12 cellular contexts compared by ENCODE assay signal in genomic region chr2:54710216-54710615, GRCh38. TPM values are rescaled to one million over a fixed set of nuclear protein-coding genes. Genes with fewer than 3 reads are reported as not detected.
"Had no signal": no experiment of that assay in that cellular context is flagged by ENCODE, and none has a peak within 500 bp of the region (broad histone marks: within the 10 kb centered on the region; RNA-seq: fewer than 3 reads in every experiment).

No MANE protein-coding gene starts in this region.

- H3K9me3 Mint-ChIP-seq: activated CD4-positive, alpha-beta T cell treated with anti-CD3 and anti-CD28 coated beads, Interleukin-2, amount 10 ng/mL, durations not matched to agents 24 days and 14 days; naive thymus-derived CD4-positive, alpha-beta T cell; T-helper 2 cell treated with Interferon-gamma antibody and Interleukin-4, amounts not matched to agents 5 μg/mL and 100 μg/mL, for 36 hours had no signal

- H3K27ac Mint-ChIP-seq: activated CD4-positive, alpha-beta T cell treated with anti-CD3 and anti-CD28 coated beads, Interleukin-2, amount 10 ng/mL, durations not matched to agents 24 days and 14 days; naive thymus-derived CD4-positive, alpha-beta T cell; T-helper 2 cell treated with Interferon-gamma antibody and Interleukin-4, amounts not matched to agents 5 μg/mL and 100 μg/mL, for 36 hours had no signal

- H3K36me3 Mint-ChIP-seq: naive thymus-derived CD4-positive, alpha-beta T cell had no signal

- DNase-seq: activated CD4-positive, alpha-beta T cell treated with anti-CD3 and anti-CD28 coated beads, Interleukin-2, amount 10 ng/mL, durations not matched to agents 24 days and 14 days; activated CD4-positive, CD25-positive, alpha-beta regulatory T cell; activated CD8-positive, alpha-beta memory T cell treated with anti-CD3 and anti-CD28 coated beads, Interleukin-2, amount 50 U/mL, for 48 hours; effector CD4-positive, alpha-beta T cell; naive thymus-derived CD4-positive, alpha-beta T cell; stimulated activated CD4-positive, alpha-beta T cell treated with anti-CD3 and anti-CD28 coated beads, Interleukin-15, amount 100 ng/mL, for 24 hours; stimulated activated CD4-positive, alpha-beta T cell treated with anti-CD3 and anti-CD28 coated beads, Interleukin-4, amount 100 ng/mL, for 1 hour; stimulated activated naive CD4-positive, alpha-beta T cell treated with Interleukin-2 at 50 U/mL for 16 hours had no signal

- H3K27ac ChIP-seq: coronary artery, esophagus muscularis mucosa, suprapubic skin had no signal

- H3K4me1 Mint-ChIP-seq: activated CD4-positive, alpha-beta T cell treated with anti-CD3 and anti-CD28 coated beads, Interleukin-2, amount 10 ng/mL, durations not matched to agents 24 days and 14 days had no signal

- H3K36me3 ChIP-seq: esophagus muscularis mucosa, suprapubic skin had no signal

- H3K4me3 Mint-ChIP-seq: activated CD4-positive, alpha-beta T cell treated with anti-CD3 and anti-CD28 coated beads, Interleukin-2, amount 10 ng/mL, durations not matched to agents 24 days and 14 days; T-helper 2 cell treated with Interferon-gamma antibody and Interleukin-4, amounts not matched to agents 5 μg/mL and 100 μg/mL, for 36 hours had no signal

- H3K9me3 ChIP-seq: esophagus muscularis mucosa, suprapubic skin had no signal

- H3K27me3 ChIP-seq: suprapubic skin had no signal

RNA-seq across cellular contexts. Expression of gene EML6, which starts 13.2 kb away (rescaled TPM):
- polyA plus RNA-seq: naive thymus-derived CD4-positive, alpha-beta T cell had no signal
